Comparison of ENCODE assay signal across 20 cellular contexts in genomic region chr5:88470746-88471145, GRCh38.
DNase-seq lines count a peak whose midpoint lies in the region; ATAC-seq, FAIRE-seq and TF ChIP-seq lines count a peak whose summit lies in the region.
"Had no signal": no experiment of that assay in that cellular context is flagged by ENCODE, and none has a peak within 500 bp of the region (broad histone marks: within the 10 kb centered on the region; RNA-seq: fewer than 3 reads in every experiment).

No MANE protein-coding gene starts in this region.

- H3K4me3 ChIP-seq in kidney (ENCODE audit: low read length in 2 of 2) (no peak overlapping the region), mucosa of descending colon (no peak overlapping the region)
- H3K4me3 ChIP-seq: BLaER1 had no signal

- H3K9ac ChIP-seq in kidney (ENCODE audit: low read length in 2 of 2) = no peak overlapping the region
- H3K9ac ChIP-seq: BLaER1 had no signal

- H3K36me3 Mint-ChIP-seq in naive thymus-derived CD8-positive, alpha-beta T cell = peaks cover 0 to 9% (median 5%) of the 10 kb centered on the region in 3 donors
- H3K36me3 Mint-ChIP-seq: CD8-positive, alpha-beta T cell; IgD-negative memory B cell had no signal

- intact Hi-C loops in kidney (cut with DNase I) = no loop called here
- intact Hi-C loops in mucosa of descending colon (cut with DNase I, micrococcal nuclease) = no loop called here

- H3K4me1 ChIP-seq in kidney (ENCODE audit: control insufficient read depth in 1 of 2, insufficient read depth in 1 of 2, low read depth in 1 of 2, low read length in 2 of 2) (no peaks in the 10 kb centered on the region), mucosa of descending colon (ENCODE audit: low read depth) (no peaks in the 10 kb centered on the region)
- H3K4me1 ChIP-seq: BLaER1 had no signal

- peak; percentile 74 for ATAC-seq in mucosa of descending colon
- ATAC-seq in naive thymus-derived CD8-positive, alpha-beta T cell = no peak
- ATAC-seq in GM19324 (IDR thresholded peaks at IDR 0.05; ENCODE audit: low FRiP score, unreplicated experiment) = no peak
- no peak for ATAC-seq in GM21723 (IDR thresholded peaks at IDR 0.05; ENCODE audit: unreplicated experiment)
- ATAC-seq: CD8-positive, alpha-beta T cell; HCT116 had no signal

- H3K9me3 ChIP-seq in kidney (ENCODE audit: control insufficient read depth in 1 of 2, low read length in 2 of 2) = no peaks in the 10 kb centered on the region
- H3K9me3 ChIP-seq in mucosa of descending colon = no peaks in the 10 kb centered on the region
- H3K9me3 ChIP-seq: BLaER1 had no signal

- peak; percentile 72 for FAIRE-seq in colon (lab: Jason Lieb, UNC)
- FAIRE-seq in kidney (lab: Jason Lieb, UNC) = peak; percentile 46

- TF ChIP-seq CTCF in kidney (IDR thresholded peaks at IDR 0.05; ENCODE audit: borderline replicate concordance, extremely low read depth, insufficient read depth) (no peak), mucosa of descending colon (IDR thresholded peaks at IDR 0.05) (no peak)

- H3K4me1 Mint-ChIP-seq in naive thymus-derived CD8-positive, alpha-beta T cell = no peaks in the 10 kb centered on the region
- H3K4me1 Mint-ChIP-seq: IgD-negative memory B cell had no signal

- H3K27ac Mint-ChIP-seq in naive thymus-derived CD8-positive, alpha-beta T cell = no peak overlapping the region
- H3K27ac Mint-ChIP-seq: CD8-positive, alpha-beta T cell; HFFc6; IgD-negative memory B cell had no signal

- POLR2A ChIA-PET in naive thymus-derived CD8-positive, alpha-beta T cell (lab: Charles Lee) = no interaction called here

- peaks cover 0 to 11% (median 8%) of the 10 kb centered on the region in 9 donors for H3K9me3 Mint-ChIP-seq in naive thymus-derived CD8-positive, alpha-beta T cell

- no peak overlapping the region for H3K4me3 Mint-ChIP-seq in naive thymus-derived CD8-positive, alpha-beta T cell
- H3K4me3 Mint-ChIP-seq: CD8-positive, alpha-beta T cell; HFFc6; IgD-negative memory B cell had no signal

- no peaks in the 10 kb centered on the region for H3K36me3 ChIP-seq in kidney (ENCODE audit: control insufficient read depth in 1 of 2, insufficient read depth in 2 of 2, low read length in 2 of 2)
- no peaks in the 10 kb centered on the region for H3K36me3 ChIP-seq in mucosa of descending colon (ENCODE audit: low read depth)
- H3K36me3 ChIP-seq: BLaER1 had no signal

- H3K27ac ChIP-seq in kidney (ENCODE audit: low read depth in 2 of 2, low read length in 2 of 2) = no peak overlapping the region
- H3K27ac ChIP-seq: BLaER1, HL-60 had no signal

- peaks cover 9 to 38% (median 16%) of the 10 kb centered on the region in 5 donors for H3K27me3 Mint-ChIP-seq in naive thymus-derived CD8-positive, alpha-beta T cell

- DNase-seq in NOMO-1 treated with DMSO at 0.1 percent for 48 hours (lab: John Stamatoyannopoulos, UW; ENCODE audit: unreplicated experiment) (peak; percentile 27), kidney (no peak), mucosa of descending colon (peak in 1 of 3 donors; percentile 30), medulla oblongata (ENCODE audit: extremely low spot score) (no peak)
- no peak for DNase-seq in naive thymus-derived CD8-positive, alpha-beta T cell
- DNase-seq: 8988T; Calu3; CD8-positive, alpha-beta T cell; DMS79 treated with DMSO at 0.1 percent for 48 hours; GF-D8; GOT3; H7; HFFc6 had no signal
